In the genomic region with DNA sequence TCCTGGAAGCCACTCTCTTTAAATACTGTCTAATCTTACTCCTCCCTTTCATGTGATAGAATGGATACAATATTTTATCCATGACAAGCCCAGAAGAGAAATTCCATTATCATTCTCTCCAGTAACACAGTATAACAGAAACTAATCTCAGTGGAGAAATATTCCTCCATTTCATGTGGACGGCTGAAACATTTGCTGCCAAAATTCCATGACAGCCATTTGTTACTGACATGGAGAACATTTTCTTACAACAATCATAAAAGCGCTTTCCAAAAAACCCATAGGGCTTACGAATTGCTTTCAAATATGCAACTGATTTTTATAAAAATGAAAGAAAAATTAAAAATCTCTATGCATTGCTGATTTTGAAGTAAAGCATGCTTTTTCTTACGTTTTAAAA, we compare ENCODE assay signal across 24 cellular contexts.
"Had no signal": no experiment of that assay in that cellular context is flagged by ENCODE, and none has a peak within 500 bp of the region (broad histone marks: within the 10 kb centered on the region; RNA-seq: fewer than 3 reads in every experiment).

No MANE protein-coding gene starts in this region.

- H3K4me2 ChIP-seq: smooth muscle cell had no signal

- H3K27me3 ChIP-seq: foreskin keratinocyte, heart left ventricle, pancreas, testis, transverse colon had no signal

- H3K4me1 ChIP-seq: foreskin keratinocyte, left ventricle myocardium inferior, pancreas, transverse colon had no signal

- H3K9me3 Mint-ChIP-seq: central memory CD8-positive, alpha-beta T cell; stimulated activated effector memory CD8-positive, alpha-beta T cell treated with anti-CD3 and anti-CD28 coated beads, Interleukin-12 subunit alpha, Interleukin-12 subunit beta, amount 100 ng/mL, for 72 hours had no signal

- H3K9me3 ChIP-seq: left ventricle myocardium inferior, pancreas, testis, transverse colon had no signal

- H3K27me3 Mint-ChIP-seq: central memory CD8-positive, alpha-beta T cell; progenitor cell of endocrine pancreas had no signal

- H3K4me3 Mint-ChIP-seq: central memory CD8-positive, alpha-beta T cell; immature natural killer cell; naive thymus-derived CD8-positive, alpha-beta T cell; neural crest cell; stimulated activated effector memory CD8-positive, alpha-beta T cell treated with anti-CD3 and anti-CD28 coated beads, Interleukin-12 subunit alpha, Interleukin-12 subunit beta, amount 100 ng/mL, for 72 hours had no signal

- ATAC-seq: esophagus mucosa; foreskin keratinocyte; heart left ventricle; left cardiac atrium; naive thymus-derived CD8-positive, alpha-beta T cell; pancreas; right cardiac atrium; stimulated activated effector memory CD8-positive, alpha-beta T cell treated with anti-CD3 and anti-CD28 coated beads, Interleukin-12 subunit alpha, Interleukin-12 subunit beta, amount 100 ng/mL, for 72 hours; stimulated activated naive CD8-positive, alpha-beta T cell treated with anti-CD3 and anti-CD28 coated beads, Interleukin-15, Interleukin-2, amounts not matched to agents 100 U/mL and 50 U/mL, for 24 hours had no signal

- DNase-seq: cortex of kidney; effector memory CD4-positive, alpha-beta T cell; foreskin keratinocyte; heart left ventricle; hypothalamus; immature natural killer cell; left cardiac atrium; left ventricle myocardium inferior; naive thymus-derived CD8-positive, alpha-beta T cell; nucleus accumbens; pancreas; right cardiac atrium; stimulated activated CD4-positive, alpha-beta T cell treated with anti-CD3 and anti-CD28 coated beads, Interleukin-4, amount 100 ng/mL, for 1 hour; stimulated activated CD8-positive, alpha-beta memory T cell treated with anti-CD3 and anti-CD28 coated beads, Interleukin-4, amount 100 ng/mL, for 48 hours; stimulated activated naive CD8-positive, alpha-beta T cell treated with anti-CD3 and anti-CD28 coated beads, Interleukin-15, Interleukin-2, amounts not matched to agents 100 U/mL and 50 U/mL, for 24 hours; testis; transverse colon had no signal

- H3K36me3 Mint-ChIP-seq: stimulated activated effector memory CD8-positive, alpha-beta T cell treated with anti-CD3 and anti-CD28 coated beads, Interleukin-12 subunit alpha, Interleukin-12 subunit beta, amount 100 ng/mL, for 72 hours had no signal

- H3K4me3 ChIP-seq: heart left ventricle, left ventricle myocardium inferior, lung, pancreas, smooth muscle cell, testis, transverse colon had no signal

- H3K27ac Mint-ChIP-seq: immature natural killer cell; naive thymus-derived CD8-positive, alpha-beta T cell; progenitor cell of endocrine pancreas; stimulated activated effector memory CD8-positive, alpha-beta T cell treated with anti-CD3 and anti-CD28 coated beads, Interleukin-12 subunit alpha, Interleukin-12 subunit beta, amount 100 ng/mL, for 72 hours had no signal

- H3K27ac ChIP-seq: foreskin keratinocyte, heart left ventricle, left ventricle myocardium inferior, pancreas, transverse colon had no signal

- H3K36me3 ChIP-seq: heart left ventricle, left ventricle myocardium inferior, pancreas, transverse colon had no signal

- H3K4me1 Mint-ChIP-seq: central memory CD8-positive, alpha-beta T cell had no signal
